ENCODE assay signal across 8 cellular contexts in genomic region chrX:109890910-109891502, GRCh38.
DNase-seq lines count a peak whose midpoint lies in the region; FAIRE-seq and TF ChIP-seq lines count a peak whose summit lies in the region.

No MANE protein-coding gene starts in this region.

- TF ChIP-seq POLR2A in prostate gland (IDR thresholded peaks at IDR 0.05): no peak

- no peaks in the 10 kb centered on the region for H3K4me1 ChIP-seq in prostate gland (replicated peaks)

- POLR2A ChIA-PET in RWPE1 (lab: Yijun Ruan, JAX; ENCODE audit: low non-redundant PET): no interaction called here

- 61% methylated on average over 3 of the region's 7 CpGs for WGBS in prostate gland

- DNase-seq in C1 segment of cervical spinal cord (lab: John Stamatoyannopoulos, UW): peak in 8 of 14 donors; percentile 0 to 37 (median 7)
- DNase-seq in GM19239 (ENCODE audit: insufficient read length, low spot score): no peak
- peak; percentile 45 for DNase-seq in HT1080 (ENCODE audit: low read depth)
- peak; percentile 41 for DNase-seq in RWPE1 (ENCODE audit: low spot score)
- DNase-seq in activated effector memory CD4-positive, alpha-beta T cell treated with anti-CD3 and anti-CD28 coated beads, Interleukin-2, amount 50 U/mL, for 16 hours: peak; percentile 76
- peak in 40 of 42 donors; percentile 22 to 78 (median 48) for DNase-seq in head of caudate nucleus
- peak; percentile 20 for DNase-seq in prostate gland (ENCODE audit: low spot score)
- DNase-seq in NCI-H446 treated with DMSO at 0.1 percent for 48 hours (lab: John Stamatoyannopoulos, UW): no peak

- CTCF ChIA-PET in RWPE1 (lab: Yijun Ruan, JAX): interaction anchor here (0.6 to 1.4 kb wide), 9 partner anchors 9 to 669 kb away, joined by 3 to 11 read pairs (median 4); no protein-coding TSS in a partner anchor

- H3K4me3 ChIP-seq in prostate gland: no peak overlapping the region

- peak; percentile 99 for FAIRE-seq in GM19239 (lab: Jason Lieb, UNC)

- peak; percentile 75 for TF ChIP-seq CTCF in RWPE1 (conservative IDR thresholded peaks at IDR 0.05; ENCODE audit: low read depth)
- peak; percentile 25 to 60 (median 48) for TF ChIP-seq CTCF in prostate gland (IDR thresholded peaks at IDR 0.05)

- no peak overlapping the region for H3K27ac ChIP-seq in RWPE1
- H3K27ac ChIP-seq in prostate gland: no peak overlapping the region

- no peaks in the 10 kb centered on the region for H3K36me3 ChIP-seq in prostate gland

- no peaks in the 10 kb centered on the region for H3K9me3 ChIP-seq in prostate gland

- intact Hi-C loops in head of caudate nucleus (cut with DNase I) (no loop called here), prostate gland (cut with DNase I) (no loop called here)

- no peaks in the 10 kb centered on the region for H3K27me3 ChIP-seq in prostate gland (replicated peaks; ENCODE audit: insufficient read depth)

Comparison
In these comparisons a context has a peak if more than half of its experiments do, and no peak if none do; other contexts are left out.
1. DNase-seq: peak in C1 segment of cervical spinal cord (8 of 14), HT1080 (single experiment), RWPE1 (single experiment), activated effector memory CD4-positive, alpha-beta T cell treated with anti-CD3 and anti-CD28 coated beads, Interleukin-2, amount 50 U/mL, for 16 hours (single experiment), head of caudate nucleus (40 of 42) and prostate gland (single experiment); none in GM19239 (single experiment) and NCI-H446 treated with DMSO at 0.1 percent for 48 hours (single experiment).